Comparison of ENCODE assay signal across 27 cellular contexts in genomic region chr2:143334837-143335236, GRCh38.
"Had no signal": no experiment of that assay in that cellular context is flagged by ENCODE, and none has a peak within 500 bp of the region (broad histone marks: within the 10 kb centered on the region; RNA-seq: fewer than 3 reads in every experiment).

No MANE protein-coding gene starts in this region.

- H3K27ac ChIP-seq: adrenal gland, esophagus muscularis mucosa, left ventricle myocardium inferior, sigmoid colon, stomach, thyroid gland, upper lobe of left lung had no signal

- H3K9me3 Mint-ChIP-seq: activated CD4-positive, alpha-beta memory T cell treated with anti-CD3 and anti-CD28 coated beads, Interleukin-2, amount 10 ng/mL, durations not matched to agents 7 days and 5 days; activated CD4-positive, alpha-beta T cell treated with anti-CD3 and anti-CD28 coated beads, Interleukin-2, amount 10 ng/mL, durations not matched to agents 7 days and 5 days; activated T-cell treated with anti-CD3 and anti-CD28 coated beads, Interleukin-2, amount 50 U/mL, for 24 hours; dendritic cell treated with granulocyte-macrophage colony-stimulating factor and Interleukin-4, amounts not matched to agents 40 ng/mL and 50 ng/mL, for 4 days; endodermal cell; nephron; stimulated activated naive B cell treated with anti-CD40 and anti-IgM and Interleukin-4, amounts not matched to agents 10 μg/mL and 1 μg/mL and 100 μg/mL, for 72 hours; WTC11 had no signal

- H3K27ac Mint-ChIP-seq: activated CD4-positive, alpha-beta memory T cell treated with anti-CD3 and anti-CD28 coated beads, Interleukin-2, amount 10 ng/mL, durations not matched to agents 7 days and 5 days; activated naive CD8-positive, alpha-beta T cell; activated T-cell treated with anti-CD3 and anti-CD28 coated beads, Interleukin-2, amount 50 U/mL, for 24 hours; activated T-helper 17 cell treated with anti-CD3 and anti-CD28 coated beads, Interleukin-2, amount 50 U/mL, for 72 hours; dendritic cell treated with granulocyte-macrophage colony-stimulating factor and Interleukin-4, amounts not matched to agents 40 ng/mL and 50 ng/mL, for 4 days; endodermal cell; nephron; stimulated activated naive B cell treated with anti-CD40 and anti-IgM and Interleukin-4, amounts not matched to agents 10 μg/mL and 1 μg/mL and 100 μg/mL, for 72 hours; WTC11 had no signal

- H3K4me3 ChIP-seq: adrenal gland, esophagus muscularis mucosa, left ventricle myocardium inferior, lung, sigmoid colon, stomach, thyroid gland, upper lobe of left lung had no signal

- H3K27me3 Mint-ChIP-seq: activated CD4-positive, alpha-beta memory T cell treated with anti-CD3 and anti-CD28 coated beads, Interleukin-2, amount 10 ng/mL, durations not matched to agents 7 days and 5 days; activated CD4-positive, alpha-beta T cell treated with anti-CD3 and anti-CD28 coated beads, Interleukin-2, amount 10 ng/mL, durations not matched to agents 7 days and 5 days; activated naive CD8-positive, alpha-beta T cell; activated T-cell treated with anti-CD3 and anti-CD28 coated beads, Interleukin-2, amount 50 U/mL, for 24 hours; activated T-helper 17 cell treated with anti-CD3 and anti-CD28 coated beads, Interleukin-2, amount 50 U/mL, for 72 hours; dendritic cell treated with granulocyte-macrophage colony-stimulating factor and Interleukin-4, amounts not matched to agents 40 ng/mL and 50 ng/mL, for 4 days; stimulated activated naive B cell treated with anti-CD40 and anti-IgM and Interleukin-4, amounts not matched to agents 10 μg/mL and 1 μg/mL and 100 μg/mL, for 72 hours had no signal

- H3K4me1 Mint-ChIP-seq: activated CD4-positive, alpha-beta memory T cell treated with anti-CD3 and anti-CD28 coated beads, Interleukin-2, amount 10 ng/mL, durations not matched to agents 7 days and 5 days; nephron had no signal

- H3K36me3 Mint-ChIP-seq: WTC11 had no signal

- H3K4me1 ChIP-seq: adrenal gland, esophagus muscularis mucosa, left ventricle myocardium inferior, sigmoid colon, stomach, thyroid gland had no signal

- H3K9me3 ChIP-seq: adrenal gland, esophagus muscularis mucosa, left ventricle myocardium inferior, sigmoid colon, stomach, thyroid gland, upper lobe of left lung had no signal

- H3K36me3 ChIP-seq: adrenal gland, esophagus muscularis mucosa, left ventricle myocardium inferior, sigmoid colon, stomach, thyroid gland, upper lobe of left lung had no signal

- DNase-seq: activated CD4-positive, alpha-beta memory T cell treated with anti-CD3 and anti-CD28 coated beads, Interleukin-2, amount 10 ng/mL, durations not matched to agents 7 days and 5 days; activated CD4-positive, alpha-beta T cell treated with anti-CD3 and anti-CD28 coated beads for 1 hour; activated CD4-positive, alpha-beta T cell treated with anti-CD3 and anti-CD28 coated beads, Interleukin-2, amount 10 ng/mL, durations not matched to agents 7 days and 5 days; activated CD8-positive, alpha-beta memory T cell treated with anti-CD3 and anti-CD28 coated beads, Interleukin-2, amount 50 U/mL, for 48 hours; activated T-cell treated with anti-CD3 and anti-CD28 coated beads, Interleukin-2, amount 50 U/mL, for 24 hours; adrenal gland; aorta; caudate nucleus; endodermal cell; foreskin melanocyte; islet precursor cell; left ventricle myocardium inferior; sigmoid colon; stimulated activated CD4-positive, alpha-beta T cell treated with anti-CD3 and anti-CD28 coated beads, Interleukin-15, amount 100 ng/mL, for 24 hours; stimulated activated CD4-positive, alpha-beta T cell treated with anti-CD3 and anti-CD28 coated beads, Interleukin-2, amount 100 ng/mL, for 24 hours; stimulated activated naive B cell treated with anti-CD40 and anti-IgM and Interleukin-4, amounts not matched to agents 10 μg/mL and 1 μg/mL and 100 μg/mL, for 72 hours; stomach; T-helper 9 cell; thyroid gland; upper lobe of left lung had no signal

- H3K4me3 Mint-ChIP-seq: activated CD4-positive, alpha-beta memory T cell treated with anti-CD3 and anti-CD28 coated beads, Interleukin-2, amount 10 ng/mL, durations not matched to agents 7 days and 5 days; activated CD4-positive, alpha-beta T cell treated with anti-CD3 and anti-CD28 coated beads, Interleukin-2, amount 10 ng/mL, durations not matched to agents 7 days and 5 days; activated naive CD8-positive, alpha-beta T cell; activated T-cell treated with anti-CD3 and anti-CD28 coated beads, Interleukin-2, amount 50 U/mL, for 24 hours; activated T-helper 17 cell treated with anti-CD3 and anti-CD28 coated beads, Interleukin-2, amount 50 U/mL, for 72 hours; dendritic cell treated with granulocyte-macrophage colony-stimulating factor and Interleukin-4, amounts not matched to agents 40 ng/mL and 50 ng/mL, for 4 days; endodermal cell; nephron; stimulated activated naive B cell treated with anti-CD40 and anti-IgM and Interleukin-4, amounts not matched to agents 10 μg/mL and 1 μg/mL and 100 μg/mL, for 72 hours; WTC11 had no signal

- H3K27me3 ChIP-seq: adrenal gland, esophagus muscularis mucosa, sigmoid colon, stomach, thyroid gland, upper lobe of left lung had no signal

- ATAC-seq: activated T-helper 17 cell treated with anti-CD3 and anti-CD28 coated beads, Interleukin-2, amount 50 U/mL, for 72 hours; stimulated activated naive B cell treated with anti-CD40 and anti-IgM and Interleukin-4, amounts not matched to agents 10 μg/mL and 1 μg/mL and 100 μg/mL, for 72 hours; WTC11 had no signal
